Comparison of ENCODE assay signal across 14 cellular contexts in genomic region chr12:49244161-49244560, GRCh38. TPM values are rescaled to one million over a fixed set of nuclear protein-coding genes. Genes with fewer than 3 reads are reported as not detected.
DNase-seq lines count a peak whose midpoint lies in the region; FAIRE-seq and TF ChIP-seq lines count a peak whose summit lies in the region.
"Had no signal": no experiment of that assay in that cellular context is flagged by ENCODE, and none has a peak within 500 bp of the region (broad histone marks: within the 10 kb centered on the region; RNA-seq: fewer than 3 reads in every experiment).

No MANE protein-coding gene starts in this region.

- no peaks in the 10 kb centered on the region for H3K36me3 ChIP-seq in skeletal muscle satellite cell (ENCODE audit: insufficient read depth, low read length)
- H3K36me3 ChIP-seq: sigmoid colon had no signal

- H3K4me2 ChIP-seq in skeletal muscle satellite cell (ENCODE audit: low read length), result peak overlapping the region; percentile 56
- H3K4me2 ChIP-seq: hepatocyte had no signal

- no peaks in the 10 kb centered on the region for H3K27me3 ChIP-seq in skeletal muscle satellite cell (ENCODE audit: control insufficient read depth, insufficient read depth, low read length)
- H3K27me3 ChIP-seq: hepatocyte, sigmoid colon had no signal

- no peak for FAIRE-seq in H54 (lab: Jason Lieb, UNC)
- FAIRE-seq: bronchial epithelial cell had no signal

- peak; percentile 81 for DNase-seq in EL
- peak; percentile 65 for DNase-seq in RPMI7951 (ENCODE audit: low read depth)
- peak; percentile 24 for DNase-seq in epidermal melanocyte (ENCODE audit: insufficient read length, low spot score)
- no peak for DNase-seq in H54 (ENCODE audit: insufficient read length, low spot score)
- no peak for DNase-seq in activated T-cell treated with anti-CD3 and anti-CD28 coated beads, Interleukin-2, amount 50 U/mL, for 1 hour
- DNase-seq in DMS153 treated with DMSO at 0.1 percent for 48 hours (lab: John Stamatoyannopoulos, UW; ENCODE audit: unreplicated experiment), result no peak
- DNase-seq: activated CD4-positive, alpha-beta T cell treated with anti-CD3 and anti-CD28 coated beads, Interleukin-2, amount 50 U/mL, for 48 hours; COR-L47; sigmoid colon had no signal

- H3K9ac ChIP-seq in skeletal muscle satellite cell (ENCODE audit: low read depth, low read length), result peak overlapping the region; percentile 69

- TF ChIP-seq POLR2A in H54 (IDR thresholded peaks at IDR 0.05; ENCODE audit: low read depth, low read length), result no peak

- peaks cover 28% of the 10 kb centered on the region for H3K4me1 ChIP-seq in skeletal muscle satellite cell (ENCODE audit: control insufficient read depth, insufficient read depth, low read length)
- H3K4me1 ChIP-seq: sigmoid colon had no signal

- peak overlapping the region; percentile 32 for H3K4me3 ChIP-seq in skeletal muscle satellite cell (ENCODE audit: low read length)
- H3K4me3 ChIP-seq: hepatocyte, sigmoid colon had no signal

- no peaks in the 10 kb centered on the region for H3K9me3 ChIP-seq in skeletal muscle satellite cell (replicated peaks; ENCODE audit: low read length)
- H3K9me3 ChIP-seq: sigmoid colon had no signal

RNA-seq across cellular contexts. Expression of gene TUBA1C, which starts 20.7 kb away (rescaled TPM):
- total RNA-seq in RPMI7951 (2014; rRNA removed; shearing (Covaris generic)), result 1,253 and 1,613 TPM in 2 replicates
- 891 and 1,798 TPM in 2 replicates for total RNA-seq in skeletal muscle satellite cell (2012; rRNA removed)

RNA-seq across cellular contexts. Expression of gene PRPH, which starts 50.8 kb away (rescaled TPM):
- 0.12 TPM in 1 of 2 replicates, not detected in the other for total RNA-seq in RPMI7951 (2014; rRNA removed; shearing (Covaris generic))
- under 0.01 and 0.22 TPM in 2 replicates for total RNA-seq in skeletal muscle satellite cell (2012; rRNA removed)
- total RNA-seq: activated T-helper 2 cell treated with anti-CD3 and anti-CD28 coated beads, Interferon-gamma antibody, Interleukin-2, Interleukin-4, amounts not matched to agents 10 μg/mL and 5 μg/mL and 100 μg/mL, durations not matched to agents 14 hours and 24 hours and 36 hours; natural killer cell treated with Interleukin-12 subunit alpha and Interleukin-12 subunit beta and Interleukin-15 and Interleukin-18, amount 100 ng/mL, for 72 hours had no signal

RNA-seq across cellular contexts. Expression of gene TUBA1A, which starts 55.3 kb away (rescaled TPM):
- 649 and 744 TPM in 2 replicates for total RNA-seq in RPMI7951 (2014; rRNA removed; shearing (Covaris generic))
- 480 and 921 TPM in 2 replicates for total RNA-seq in skeletal muscle satellite cell (2012; rRNA removed)

Comparison
In these comparisons a context has a peak if more than half of its experiments do, and no peak if none do; other contexts are left out.
1. DNase-seq: peak in EL (single experiment), RPMI7951 (single experiment) and epidermal melanocyte (single experiment); none in H54 (single experiment), activated T-cell treated with anti-CD3 and anti-CD28 coated beads, Interleukin-2, amount 50 U/mL, for 1 hour (single experiment) and DMS153 treated with DMSO at 0.1 percent for 48 hours (single experiment).